In the genomic region with DNA sequence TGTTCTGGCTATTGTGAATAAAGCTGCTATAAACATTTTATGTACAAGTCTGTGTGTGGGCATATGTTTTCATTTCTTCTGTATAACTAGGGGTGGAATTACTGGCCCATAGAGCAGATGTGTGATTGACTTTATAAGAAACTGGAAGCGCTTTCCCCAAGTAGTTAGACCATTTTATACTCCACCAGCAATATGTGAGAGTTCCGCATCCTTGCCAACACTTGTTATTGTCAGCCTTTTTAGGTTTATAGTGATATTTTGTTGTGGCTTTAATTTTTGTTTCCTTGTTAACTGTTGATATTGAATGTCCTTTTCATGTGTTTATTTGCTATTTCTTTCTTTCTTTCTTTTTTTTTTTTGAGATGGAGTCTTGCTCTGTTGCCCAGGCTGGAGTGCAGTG, we compare ENCODE assay signal across 19 cellular contexts. TPM values are rescaled to one million over a fixed set of nuclear protein-coding genes. Genes with fewer than 3 reads are reported as not detected.
A peak's percentile ranks its signal among the peaks of the same experiment; 100 is the strongest.
DNase-seq lines count a peak whose midpoint lies in the region; ATAC-seq and TF ChIP-seq lines count a peak whose summit lies in the region.
"Had no signal": no experiment of that assay in that cellular context is flagged by ENCODE, and none has a peak within 500 bp of the region (broad histone marks: within the 10 kb centered on the region; RNA-seq: fewer than 3 reads in every experiment).

No MANE protein-coding gene starts in this region.

- POLR2A ChIA-PET in HEK293 (lab: Yijun Ruan, JAX) = no interaction called here

- peaks cover 94% of the 10 kb centered on the region for H3K4me1 Mint-ChIP-seq in activated naive CD4-positive, alpha-beta T cell treated with anti-CD3 and anti-CD28 coated beads, Interleukin-2, amount 50 U/mL, for 24 hours
- H3K4me1 Mint-ChIP-seq in effector memory CD8-positive, alpha-beta T cell (ENCODE audit: low read depth in 2 of 2) = peaks cover 35 to 70% of the 10 kb centered on the region in 2 donors

- H3K27ac ChIP-seq in HEK293 (ENCODE audit: extremely low read depth, low read depth, low read length) = no peak overlapping the region
- no peak overlapping the region for H3K27ac ChIP-seq in esophagus squamous epithelium
- H3K27ac ChIP-seq: 22Rv1, BLaER1, C4-2B had no signal

- intact Hi-C loops in esophagus squamous epithelium (cut with DNase I) = no loop called here

- peaks cover 11% of the 10 kb centered on the region for H3K36me3 Mint-ChIP-seq in activated naive CD4-positive, alpha-beta T cell treated with anti-CD3 and anti-CD28 coated beads, Interleukin-2, amount 50 U/mL, for 24 hours
- no peaks in the 10 kb centered on the region for H3K36me3 Mint-ChIP-seq in effector memory CD8-positive, alpha-beta T cell (ENCODE audit: insufficient read depth)

- no peaks in the 10 kb centered on the region for H3K36me3 ChIP-seq in HEK293 (ENCODE audit: control insufficient read depth in 2 of 2, insufficient read depth in 1 of 2, low read length in 2 of 2)
- no peaks in the 10 kb centered on the region for H3K36me3 ChIP-seq in esophagus squamous epithelium
- H3K36me3 ChIP-seq: BLaER1, HAP-1 had no signal

- H3K4me3 ChIP-seq in HEK293 (ENCODE audit: low read depth, low read length) (no peak overlapping the region), esophagus squamous epithelium (no peak overlapping the region)
- H3K4me3 ChIP-seq: BLaER1, HAP-1 had no signal

- CTCF ChIA-PET in HEK293 (lab: Yijun Ruan, JAX) = interaction anchor here (0.6 kb wide), 1 partner anchor 17 kb away, joined by 3 read pairs; no protein-coding TSS in a partner anchor

- DNase-seq in activated naive CD4-positive, alpha-beta T cell treated with Interleukin-2 at 50 U/mL for 16 hours = no peak
- no peak for DNase-seq in effector memory CD8-positive, alpha-beta T cell
- DNase-seq in esophagus squamous epithelium (lab: John Stamatoyannopoulos, UW) = no peak
- DNase-seq in occipital lobe (lab: John Stamatoyannopoulos, UW) = no peak
- DNase-seq: Calu3; CD4-positive, CD25-positive, alpha-beta regulatory T cell; COR-L47; DMS53; DMS79 treated with DMSO at 0.1 percent for 48 hours; GF-D8; GOT3 had no signal

- WGBS in esophagus squamous epithelium, 2 donors = 93 to 95% methylated on average over 2 of the region's 2 CpGs

- ATAC-seq in effector memory CD8-positive, alpha-beta T cell (replicated peaks) = no peak
- no peak for ATAC-seq in HG03045 (IDR thresholded peaks at IDR 0.05; ENCODE audit: unreplicated experiment)

- no peak for TF ChIP-seq POLR2A in esophagus squamous epithelium (IDR thresholded peaks at IDR 0.05)

- TF ChIP-seq CTCF in HEK293 (tag by site-specific recombination; IDR thresholded peaks at IDR 0.05) (no peak), esophagus squamous epithelium (IDR thresholded peaks at IDR 0.05) (no peak)

- H3K27me3 Mint-ChIP-seq in activated naive CD4-positive, alpha-beta T cell treated with anti-CD3 and anti-CD28 coated beads, Interleukin-2, amount 50 U/mL, for 24 hours = no peaks in the 10 kb centered on the region
- no peaks in the 10 kb centered on the region for H3K27me3 Mint-ChIP-seq in effector memory CD8-positive, alpha-beta T cell

- no peaks in the 10 kb centered on the region for H3K27me3 ChIP-seq in esophagus squamous epithelium
- H3K27me3 ChIP-seq: BLaER1 had no signal

- no peaks in the 10 kb centered on the region for H3K9me3 Mint-ChIP-seq in activated naive CD4-positive, alpha-beta T cell treated with anti-CD3 and anti-CD28 coated beads, Interleukin-2, amount 50 U/mL, for 24 hours
- H3K9me3 Mint-ChIP-seq in effector memory CD8-positive, alpha-beta T cell = no peaks in the 10 kb centered on the region

- H3K9me3 ChIP-seq in HEK293 (ENCODE audit: control insufficient read depth, insufficient read depth, low read depth, low read length) = no peaks in the 10 kb centered on the region
- no peaks in the 10 kb centered on the region for H3K9me3 ChIP-seq in esophagus squamous epithelium
- H3K9me3 ChIP-seq: HAP-1 had no signal

- H3K4me1 ChIP-seq in HEK293 (ENCODE audit: control insufficient read depth, insufficient read depth, low read length) (no peaks in the 10 kb centered on the region), esophagus squamous epithelium (peaks cover 0 to 34% (median 4%) of the 10 kb centered on the region in 3 donors)
- H3K4me1 ChIP-seq: HAP-1 had no signal

- peak overlapping the region; percentile 36 for H3K27ac Mint-ChIP-seq in activated naive CD4-positive, alpha-beta T cell treated with anti-CD3 and anti-CD28 coated beads, Interleukin-2, amount 50 U/mL, for 24 hours
- peak overlapping the region; percentile 27 to 78 for H3K27ac Mint-ChIP-seq in effector memory CD8-positive, alpha-beta T cell
- H3K27ac Mint-ChIP-seq: B cell had no signal

- no peak overlapping the region for H3K4me3 Mint-ChIP-seq in activated naive CD4-positive, alpha-beta T cell treated with anti-CD3 and anti-CD28 coated beads, Interleukin-2, amount 50 U/mL, for 24 hours
- H3K4me3 Mint-ChIP-seq in effector memory CD8-positive, alpha-beta T cell = no peak overlapping the region
- H3K4me3 Mint-ChIP-seq: B cell; CD4-positive, CD25-positive, alpha-beta regulatory T cell had no signal

TF ChIP-seq in HEK293, 187 proteins besides CTCF, POLR2A, EP300 and RAD21:
- TF ChIP-seq ZNF211 (tag by site-specific recombination; IDR thresholded peaks at IDR 0.05; ENCODE audit: low read depth) = no peak
- TF ChIP-seq, protein P1, sequence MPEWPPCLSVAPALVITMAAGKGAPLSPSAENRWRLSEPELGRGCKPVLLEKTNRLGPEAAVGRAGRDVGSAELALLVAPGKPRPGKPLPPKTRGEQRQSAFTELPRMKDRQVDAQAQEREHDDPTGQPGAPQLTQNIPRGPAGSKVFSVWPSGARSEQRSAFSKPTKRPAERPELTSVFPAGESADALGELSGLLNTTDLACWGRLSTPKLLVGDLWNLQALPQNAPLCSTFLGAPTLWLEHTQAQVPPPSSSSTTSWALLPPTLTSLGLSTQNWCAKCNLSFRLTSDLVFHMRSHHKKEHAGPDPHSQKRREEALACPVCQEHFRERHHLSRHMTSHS (tag by site-specific recombination; IDR thresholded peaks at IDR 0.05) = no peak
- TF ChIP-seq ZXDB (tag by site-specific recombination; IDR thresholded peaks at IDR 0.05) = no peak
- no peak for TF ChIP-seq ZNF366 (tag by site-specific recombination; conservative IDR thresholded peaks at IDR 0.05)
- no peak for TF ChIP-seq ZNF394 (tag by site-specific recombination; IDR thresholded peaks at IDR 0.05; ENCODE audit: borderline replicate concordance)
- 0 out of 2 replicates have a peak, but pooled peaks have one; percentile 38 for TF ChIP-seq SCRT1 (tag by site-specific recombination; IDR thresholded peaks at IDR 0.05; ENCODE audit: borderline replicate concordance)
- TF ChIP-seq, protein P2, sequence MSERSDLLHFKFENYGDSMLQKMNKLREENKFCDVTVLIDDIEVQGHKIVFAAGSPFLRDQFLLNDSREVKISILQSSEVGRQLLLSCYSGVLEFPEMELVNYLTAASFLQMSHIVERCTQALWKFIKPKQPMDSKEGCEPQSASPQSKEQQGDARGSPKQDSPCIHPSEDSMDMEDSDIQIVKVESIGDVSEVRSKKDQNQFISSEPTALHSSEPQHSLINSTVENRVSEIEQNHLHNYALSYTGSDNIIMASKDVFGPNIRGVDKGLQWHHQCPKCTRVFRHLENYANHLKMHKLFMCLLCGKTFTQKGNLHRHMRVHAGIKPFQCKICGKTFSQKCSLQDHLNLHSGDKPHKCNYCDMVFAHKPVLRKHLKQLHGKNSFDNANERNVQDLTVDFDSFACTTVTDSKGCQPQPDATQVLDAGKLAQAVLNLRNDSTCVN (tag by site-specific recombination; optimal IDR thresholded peaks at IDR 0.05) = no peak
- TF ChIP-seq ZNF184 (tag by site-specific recombination; IDR thresholded peaks at IDR 0.05) = peak; percentile 93
- TF ChIP-seq, protein P3, sequence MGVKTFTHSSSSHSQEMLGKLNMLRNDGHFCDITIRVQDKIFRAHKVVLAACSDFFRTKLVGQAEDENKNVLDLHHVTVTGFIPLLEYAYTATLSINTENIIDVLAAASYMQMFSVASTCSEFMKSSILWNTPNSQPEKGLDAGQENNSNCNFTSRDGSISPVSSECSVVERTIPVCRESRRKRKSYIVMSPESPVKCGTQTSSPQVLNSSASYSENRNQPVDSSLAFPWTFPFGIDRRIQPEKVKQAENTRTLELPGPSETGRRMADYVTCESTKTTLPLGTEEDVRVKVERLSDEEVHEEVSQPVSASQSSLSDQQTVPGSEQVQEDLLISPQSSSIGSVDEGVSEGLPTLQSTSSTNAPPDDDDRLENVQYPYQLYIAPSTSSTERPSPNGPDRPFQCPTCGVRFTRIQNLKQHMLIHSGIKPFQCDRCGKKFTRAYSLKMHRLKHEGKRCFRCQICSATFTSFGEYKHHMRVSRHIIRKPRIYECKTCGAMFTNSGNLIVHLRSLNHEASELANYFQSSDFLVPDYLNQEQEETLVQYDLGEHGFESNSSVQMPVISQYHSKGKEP (tag by site-specific recombination; IDR thresholded peaks at IDR 0.05) = no peak
- no peak for TF ChIP-seq ZNF76 (tag by site-specific recombination; IDR thresholded peaks at IDR 0.05; ENCODE audit: borderline replicate concordance, low read depth)
- TF ChIP-seq, protein P4, sequence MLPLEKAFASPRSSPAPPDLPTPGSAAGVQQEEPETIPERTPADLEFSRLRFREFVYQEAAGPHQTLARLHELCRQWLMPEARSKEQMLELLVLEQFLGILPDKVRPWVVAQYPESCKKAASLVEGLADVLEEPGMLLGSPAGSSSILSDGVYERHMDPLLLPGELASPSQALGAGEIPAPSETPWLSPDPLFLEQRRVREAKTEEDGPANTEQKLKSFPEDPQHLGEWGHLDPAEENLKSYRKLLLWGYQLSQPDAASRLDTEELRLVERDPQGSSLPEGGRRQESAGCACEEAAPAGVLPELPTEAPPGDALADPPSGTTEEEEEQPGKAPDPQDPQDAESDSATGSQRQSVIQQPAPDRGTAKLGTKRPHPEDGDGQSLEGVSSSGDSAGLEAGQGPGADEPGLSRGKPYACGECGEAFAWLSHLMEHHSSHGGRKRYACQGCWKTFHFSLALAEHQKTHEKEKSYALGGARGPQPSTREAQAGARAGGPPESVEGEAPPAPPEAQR (tag by site-specific recombination; IDR thresholded peaks at IDR 0.05) = no peak
- TF ChIP-seq ZNF791 (tag by site-specific recombination; IDR thresholded peaks at IDR 0.05) = no peak
- TF ChIP-seq ZNF658 (tag by site-specific recombination; IDR thresholded peaks at IDR 0.05) = no peak
- TF ChIP-seq HOXA7 (CRISPR knock-in tag; IDR thresholded peaks at IDR 0.05; ENCODE audit: borderline replicate concordance) = no peak
- TF ChIP-seq ZNF112 (tag by site-specific recombination; IDR thresholded peaks at IDR 0.05) = no peak
- TF ChIP-seq, protein P5, sequence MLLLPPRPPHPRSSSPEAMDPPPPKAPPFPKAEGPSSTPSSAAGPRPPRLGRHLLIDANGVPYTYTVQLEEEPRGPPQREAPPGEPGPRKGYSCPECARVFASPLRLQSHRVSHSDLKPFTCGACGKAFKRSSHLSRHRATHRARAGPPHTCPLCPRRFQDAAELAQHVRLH (tag by site-specific recombination; IDR thresholded peaks at IDR 0.05) = no peak
- TF ChIP-seq ZNF175 (tag by site-specific recombination; IDR thresholded peaks at IDR 0.05) = no peak

RNA-seq across cellular contexts. Expression of a gene that starts 9.4 kb away (rescaled TPM):
- total RNA-seq in esophagus squamous epithelium = 1 to 10 TPM in 3 of 4 donors, under 1 TPM in 1; 0.91 to 7.4 (median 3.8) TPM
- total RNA-seq in occipital lobe = 8.6 TPM
